In genomic region chr7:157271991-157272324, GRCh38 we compare ENCODE assay signal across 1 cellular context.
TF ChIP-seq lines count a peak whose summit lies in the region.

No MANE protein-coding gene starts in this region.

TF ChIP-seq in HEK293, 187 proteins besides CTCF, POLR2A, EP300 and RAD21 (continued from another document):
- TF ChIP-seq, protein P1, sequence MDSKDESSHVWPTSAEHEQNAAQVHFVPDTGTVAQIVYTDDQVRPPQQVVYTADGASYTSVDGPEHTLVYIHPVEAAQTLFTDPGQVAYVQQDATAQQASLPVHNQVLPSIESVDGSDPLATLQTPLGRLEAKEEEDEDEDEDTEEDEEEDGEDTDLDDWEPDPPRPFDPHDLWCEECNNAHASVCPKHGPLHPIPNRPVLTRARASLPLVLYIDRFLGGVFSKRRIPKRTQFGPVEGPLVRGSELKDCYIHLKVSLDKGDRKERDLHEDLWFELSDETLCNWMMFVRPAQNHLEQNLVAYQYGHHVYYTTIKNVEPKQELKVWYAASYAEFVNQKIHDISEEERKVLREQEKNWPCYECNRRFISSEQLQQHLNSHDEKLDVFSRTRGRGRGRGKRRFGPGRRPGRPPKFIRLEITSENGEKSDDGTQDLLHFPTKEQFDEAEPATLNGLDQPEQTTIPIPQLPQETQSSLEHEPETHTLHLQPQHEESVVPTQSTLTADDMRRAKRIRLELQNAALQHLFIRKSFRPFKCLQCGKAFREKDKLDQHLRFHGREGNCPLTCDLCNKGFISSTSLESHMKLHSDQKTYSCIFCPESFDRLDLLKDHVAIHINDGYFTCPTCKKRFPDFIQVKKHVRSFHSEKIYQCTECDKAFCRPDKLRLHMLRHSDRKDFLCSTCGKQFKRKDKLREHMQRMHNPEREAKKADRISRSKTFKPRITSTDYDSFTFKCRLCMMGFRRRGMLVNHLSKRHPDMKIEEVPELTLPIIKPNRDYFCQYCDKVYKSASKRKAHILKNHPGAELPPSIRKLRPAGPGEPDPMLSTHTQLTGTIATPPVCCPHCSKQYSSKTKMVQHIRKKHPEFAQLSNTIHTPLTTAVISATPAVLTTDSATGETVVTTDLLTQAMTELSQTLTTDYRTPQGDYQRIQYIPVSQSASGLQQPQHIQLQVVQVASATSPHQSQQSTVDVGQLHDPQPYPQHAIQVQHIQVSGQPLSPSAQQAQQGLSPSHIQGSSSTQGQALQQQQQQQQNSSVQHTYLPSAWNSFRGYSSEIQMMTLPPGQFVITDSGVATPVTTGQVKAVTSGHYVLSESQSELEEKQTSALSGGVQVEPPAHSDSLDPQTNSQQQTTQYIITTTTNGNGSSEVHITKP (tag by site-specific recombination; IDR thresholded peaks at IDR 0.05): peak; percentile 29
- TF ChIP-seq, protein P2, sequence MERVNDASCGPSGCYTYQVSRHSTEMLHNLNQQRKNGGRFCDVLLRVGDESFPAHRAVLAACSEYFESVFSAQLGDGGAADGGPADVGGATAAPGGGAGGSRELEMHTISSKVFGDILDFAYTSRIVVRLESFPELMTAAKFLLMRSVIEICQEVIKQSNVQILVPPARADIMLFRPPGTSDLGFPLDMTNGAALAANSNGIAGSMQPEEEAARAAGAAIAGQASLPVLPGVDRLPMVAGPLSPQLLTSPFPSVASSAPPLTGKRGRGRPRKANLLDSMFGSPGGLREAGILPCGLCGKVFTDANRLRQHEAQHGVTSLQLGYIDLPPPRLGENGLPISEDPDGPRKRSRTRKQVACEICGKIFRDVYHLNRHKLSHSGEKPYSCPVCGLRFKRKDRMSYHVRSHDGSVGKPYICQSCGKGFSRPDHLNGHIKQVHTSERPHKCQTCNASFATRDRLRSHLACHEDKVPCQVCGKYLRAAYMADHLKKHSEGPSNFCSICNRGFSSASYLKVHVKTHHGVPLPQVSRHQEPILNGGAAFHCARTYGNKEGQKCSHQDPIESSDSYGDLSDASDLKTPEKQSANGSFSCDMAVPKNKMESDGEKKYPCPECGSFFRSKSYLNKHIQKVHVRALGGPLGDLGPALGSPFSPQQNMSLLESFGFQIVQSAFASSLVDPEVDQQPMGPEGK (tag by site-specific recombination; IDR thresholded peaks at IDR 0.05): peak; percentile 41; the same call in 1 of the 2 replicates
- peak; percentile 32; the same call in 1 of the 2 replicates for TF ChIP-seq ZNF843 (tag by site-specific recombination; IDR thresholded peaks at IDR 0.05)
- TF ChIP-seq SP7 (tag by site-specific recombination; IDR thresholded peaks at IDR 0.05): 0 out of 2 replicates have a peak, but pooled peaks have one; percentile 60
- TF ChIP-seq, protein P3, sequence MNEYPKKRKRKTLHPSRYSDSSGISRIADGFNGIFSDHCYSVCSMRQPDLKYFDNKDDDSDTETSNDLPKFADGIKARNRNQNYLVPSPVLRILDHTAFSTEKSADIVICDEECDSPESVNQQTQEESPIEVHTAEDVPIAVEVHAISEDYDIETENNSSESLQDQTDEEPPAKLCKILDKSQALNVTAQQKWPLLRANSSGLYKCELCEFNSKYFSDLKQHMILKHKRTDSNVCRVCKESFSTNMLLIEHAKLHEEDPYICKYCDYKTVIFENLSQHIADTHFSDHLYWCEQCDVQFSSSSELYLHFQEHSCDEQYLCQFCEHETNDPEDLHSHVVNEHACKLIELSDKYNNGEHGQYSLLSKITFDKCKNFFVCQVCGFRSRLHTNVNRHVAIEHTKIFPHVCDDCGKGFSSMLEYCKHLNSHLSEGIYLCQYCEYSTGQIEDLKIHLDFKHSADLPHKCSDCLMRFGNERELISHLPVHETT (tag by site-specific recombination; IDR thresholded peaks at IDR 0.05): 0 out of 2 replicates have a peak, but pooled peaks have one; percentile 6
- TF ChIP-seq ZNF580 (tag by site-specific recombination; IDR thresholded peaks at IDR 0.05): no peak
- peak; percentile 37; the same call in 1 of the 2 replicates for TF ChIP-seq ZBTB20 (tag by site-specific recombination; IDR thresholded peaks at IDR 0.05)
- peak; percentile 55 for TF ChIP-seq ZFHX2 (tag by site-specific recombination; conservative IDR thresholded peaks at IDR 0.05)
- TF ChIP-seq ZEB2 (tag by site-specific recombination; IDR thresholded peaks at IDR 0.05): peak; percentile 30; the same call in 1 of the 2 replicates
- TF ChIP-seq ZNF791 (tag by site-specific recombination; IDR thresholded peaks at IDR 0.05): no peak
- TF ChIP-seq ZNF629 (tag by site-specific recombination; IDR thresholded peaks at IDR 0.05): peak; percentile 76; the same call in 1 of the 2 replicates
- TF ChIP-seq PRDM4 (tag by site-specific recombination; IDR thresholded peaks at IDR 0.05): peak; percentile 76
- peak; percentile 53; the same call in 1 of the 2 replicates for TF ChIP-seq ZNF366 (tag by site-specific recombination; conservative IDR thresholded peaks at IDR 0.05)
- peak; percentile 29; the same call in 1 of the 2 replicates for TF ChIP-seq EGR2 (tag by site-specific recombination; IDR thresholded peaks at IDR 0.05; ENCODE audit: low read depth)
